In genomic region chr16:67157892-67158635, GRCh38 we compare ENCODE assay signal across 9 cellular contexts. TPM values are rescaled to one million over a fixed set of nuclear protein-coding genes. Genes with fewer than 3 reads are reported as not detected.
DNase-seq lines count a peak whose midpoint lies in the region; ATAC-seq and TF ChIP-seq lines count a peak whose summit lies in the region.
"Had no signal": no experiment of that assay in that cellular context is flagged by ENCODE, and none has a peak within 500 bp of the region (broad histone marks: within the 10 kb centered on the region; RNA-seq: fewer than 3 reads in every experiment).

No MANE protein-coding gene starts in this region.

- no peak overlapping the region for H2AFZ ChIP-seq in KMS-11 (ENCODE audit: low read depth)

- no peaks in the 10 kb centered on the region for H4K20me1 ChIP-seq in KMS-11 (ENCODE audit: insufficient read depth)

- H3K4me3 Mint-ChIP-seq in Caco-2 (ENCODE audit: unreplicated experiment) (peak overlapping the region; percentile 86), nephron (peak overlapping the region; percentile 73 to 86 (median 85))
- H3K4me3 Mint-ChIP-seq in activated naive CD8-positive, alpha-beta T cell treated with anti-CD3 and anti-CD28 coated beads, Interleukin-2, amount 10 ng/mL, durations not matched to agents 7 days and 5 days, result peak overlapping the region; percentile 93

- peak overlapping the region; percentile 98 for H3K4me2 ChIP-seq in KMS-11

- no peak overlapping the region; the same call in 1 of the 2 replicates for H3K9ac ChIP-seq in KMS-11
- H3K9ac ChIP-seq: parathyroid adenoma had no signal

- H3K27me3 Mint-ChIP-seq in Caco-2 (ENCODE audit: insufficient read depth, unreplicated experiment) (no peaks in the 10 kb centered on the region), nephron (ENCODE audit: low read depth) (peaks cover 94% of the 10 kb centered on the region)
- peaks cover 14% of the 10 kb centered on the region for H3K27me3 Mint-ChIP-seq in activated naive CD8-positive, alpha-beta T cell treated with anti-CD3 and anti-CD28 coated beads, Interleukin-2, amount 10 ng/mL, durations not matched to agents 7 days and 5 days

- peak overlapping the region; percentile 64; the same call in 1 of the 2 replicates for H3K27ac ChIP-seq in KMS-11

- BruUV-seq in Caco-2 (replicated peaks; lab: Mats Ljungman, UMichigan), result no TSS peak

- no peak for TF ChIP-seq CTCF in Caco-2 (IDR thresholded peaks at IDR 0.05; ENCODE audit: insufficient read depth in 1 of 2, low read depth in 1 of 2, low read length in 1 of 2, severe bottlenecking in 1 of 2, unreplicated experiment in 1 of 2)
- no peak for TF ChIP-seq CTCF in KMS-11 (conservative IDR thresholded peaks at IDR 0.05; ENCODE audit: low read depth, low read length)
- no peak for TF ChIP-seq CTCF in nephron (IDR thresholded peaks at IDR 0.05; ENCODE audit: unreplicated experiment in 3 of 3)

- POLR2A ChIA-PET in Caco-2 (lab: Charles Lee), result interaction anchor here (0.6 to 0.7 kb wide), 2 partner anchors 117 to 146 kb away, joined by 3 to 5 read pairs; no protein-coding TSS in a partner anchor
- POLR2A ChIA-PET in activated naive CD8-positive, alpha-beta T cell treated with anti-CD3 and anti-CD28 coated beads, Interleukin-2, amount 10 ng/mL, durations not matched to agents 7 days and 5 days (lab: Charles Lee), result interaction anchor here (0.6 to 4.2 kb wide), 14 partner anchors 7 to 636 kb away, joined by 3 to 28 read pairs (median 4); partner anchors contain the start of genes B3GNT9, CBFB, NOL3 and PHAF1

- no peaks in the 10 kb centered on the region for H3K27me3 ChIP-seq in Caco-2 (replicated peaks; ENCODE audit: control insufficient read depth, insufficient read depth, low read length)
- no peaks in the 10 kb centered on the region for H3K27me3 ChIP-seq in KMS-11 (ENCODE audit: insufficient read depth, low read depth)

- H3K4me1 ChIP-seq in Caco-2 (peaks cover 4% of the 10 kb centered on the region; the same call in 1 of the 2 replicates), KMS-11 (ENCODE audit: low read depth, poor library complexity, severe bottlenecking) (peaks cover 20% of the 10 kb centered on the region)

- H3K36me3 Mint-ChIP-seq in Caco-2 (ENCODE audit: insufficient read depth, unreplicated experiment) (peaks cover 13% of the 10 kb centered on the region), nephron (ENCODE audit: low read depth) (no peaks in the 10 kb centered on the region)
- H3K36me3 Mint-ChIP-seq in activated naive CD8-positive, alpha-beta T cell treated with anti-CD3 and anti-CD28 coated beads, Interleukin-2, amount 10 ng/mL, durations not matched to agents 7 days and 5 days, result peaks cover 20% of the 10 kb centered on the region

- CTCF ChIA-PET in Caco-2 (lab: Charles Lee), result interaction anchor here (1.0 to 3.6 kb wide), 3 partner anchors 12 to 140 kb away, joined by 3 to 43 read pairs (median 11); partner anchors contain the start of gene NOL3

- H3K4me3 ChIP-seq in Caco-2 (ENCODE audit: low read depth, low read length) (no peak overlapping the region), KMS-11 (IDR thresholded peaks at IDR 0.05; ENCODE audit: insufficient read depth, low read depth, low read length) (no peak overlapping the region)

- H3K9me3 Mint-ChIP-seq in Caco-2 (ENCODE audit: unreplicated experiment) (no peaks in the 10 kb centered on the region), nephron (no peaks in the 10 kb centered on the region)
- no peaks in the 10 kb centered on the region for H3K9me3 Mint-ChIP-seq in activated naive CD8-positive, alpha-beta T cell treated with anti-CD3 and anti-CD28 coated beads, Interleukin-2, amount 10 ng/mL, durations not matched to agents 7 days and 5 days

- H3K36me3 ChIP-seq in Caco-2 (ENCODE audit: control insufficient read depth, insufficient read depth, low read length) (no peaks in the 10 kb centered on the region), KMS-11 (ENCODE audit: insufficient read depth) (no peaks in the 10 kb centered on the region)

- H3K4me1 Mint-ChIP-seq in Caco-2 (ENCODE audit: low read depth, unreplicated experiment) (peaks cover 6% of the 10 kb centered on the region), nephron (peaks cover 19% of the 10 kb centered on the region)
- H3K4me1 Mint-ChIP-seq in activated naive CD8-positive, alpha-beta T cell treated with anti-CD3 and anti-CD28 coated beads, Interleukin-2, amount 10 ng/mL, durations not matched to agents 7 days and 5 days, result peaks cover 51% of the 10 kb centered on the region

- H3K27ac Mint-ChIP-seq in Caco-2 (ENCODE audit: unreplicated experiment) (peak overlapping the region; percentile 31), nephron (no peak overlapping the region)
- peak overlapping the region; percentile 92 for H3K27ac Mint-ChIP-seq in activated naive CD8-positive, alpha-beta T cell treated with anti-CD3 and anti-CD28 coated beads, Interleukin-2, amount 10 ng/mL, durations not matched to agents 7 days and 5 days

- ATAC-seq in activated naive CD8-positive, alpha-beta T cell treated with anti-CD3 and anti-CD28 coated beads, Interleukin-2, amount 10 ng/mL, durations not matched to agents 7 days and 5 days (ENCODE audit: low read depth), result no peak
- ATAC-seq in HG03469 (IDR thresholded peaks at IDR 0.05; ENCODE audit: unreplicated experiment), result no peak
- ATAC-seq in HG02678 (IDR thresholded peaks at IDR 0.05; ENCODE audit: unreplicated experiment), result no peak

- intact Hi-C loops in Caco-2 (cut with micrococcal nuclease; ENCODE audit: unreplicated experiment), result loop anchor here (2.0 kb wide), 1 partner anchor 211 kb away; no protein-coding TSS in a partner anchor

- DNase-seq in Caco-2 (no peak), COR-L47 (lab: John Stamatoyannopoulos, UW) (no peak)
- DNase-seq in activated naive CD8-positive, alpha-beta T cell treated with anti-CD3 and anti-CD28 coated beads, Interleukin-2, amount 10 ng/mL, durations not matched to agents 7 days and 5 days, result no peak
- DNase-seq: NCI-H1105 had no signal

- no peaks in the 10 kb centered on the region for H3K79me2 ChIP-seq in KMS-11 (ENCODE audit: insufficient read depth, low read depth)
- H3K79me2 ChIP-seq: parathyroid adenoma had no signal

- no peaks in the 10 kb centered on the region for H3K9me3 ChIP-seq in Caco-2

RNA-seq across cellular contexts. Expression of gene TRADD, which starts 1.6 kb away (rescaled TPM):
- 16.8 and 18.3 TPM in 2 replicates for total RNA-seq in Caco-2 (2022)
- 10 to 100 TPM; 77.3 to 81.7 TPM for total RNA-seq in activated naive CD8-positive, alpha-beta T cell treated with anti-CD3 and anti-CD28 coated beads, Interleukin-2, amount 10 ng/mL, durations not matched to agents 7 days and 5 days

RNA-seq across cellular contexts. Expression of gene FBXL8, which starts 1.7 kb away (rescaled TPM):
- total RNA-seq in Caco-2 (2022), result 27.6 and 31.5 TPM in 2 replicates
- 10 to 100 TPM; 34.1 to 41.3 TPM for total RNA-seq in activated naive CD8-positive, alpha-beta T cell treated with anti-CD3 and anti-CD28 coated beads, Interleukin-2, amount 10 ng/mL, durations not matched to agents 7 days and 5 days

RNA-seq across cellular contexts. Expression of gene HSF4, which starts 6.5 kb away (rescaled TPM):
- 39.4 and 52.0 TPM in 2 replicates for total RNA-seq in Caco-2 (2022)
- 10 to 100 TPM; 61.5 to 76.8 TPM for total RNA-seq in activated naive CD8-positive, alpha-beta T cell treated with anti-CD3 and anti-CD28 coated beads, Interleukin-2, amount 10 ng/mL, durations not matched to agents 7 days and 5 days

RNA-seq across cellular contexts. Expression of gene B3GNT9, which starts 7.3 kb away (rescaled TPM):
- 11.6 and 11.7 TPM in 2 replicates for total RNA-seq in Caco-2 (2022)
- total RNA-seq in activated naive CD8-positive, alpha-beta T cell treated with anti-CD3 and anti-CD28 coated beads, Interleukin-2, amount 10 ng/mL, durations not matched to agents 7 days and 5 days, result 10 to 100 TPM in 1 of 2 experiments, 1 to 10 TPM in 1; 9.0 to 10.1 TPM

RNA-seq across cellular contexts. Expression of gene NOL3, which starts 12.3 kb away (rescaled TPM):
- total RNA-seq in Caco-2 (2022), result 17.4 and 22.4 TPM in 2 replicates
- total RNA-seq in activated naive CD8-positive, alpha-beta T cell treated with anti-CD3 and anti-CD28 coated beads, Interleukin-2, amount 10 ng/mL, durations not matched to agents 7 days and 5 days, result 10 to 100 TPM; 17.7 to 18.6 TPM

Comparison
In these comparisons a context has a peak if more than half of its experiments do, and no peak if none do; other contexts are left out.
1. H3K27ac Mint-ChIP-seq: peak in Caco-2 (single experiment) and activated naive CD8-positive, alpha-beta T cell treated with anti-CD3 and anti-CD28 coated beads, Interleukin-2, amount 10 ng/mL, durations not matched to agents 7 days and 5 days (single experiment); none in nephron (0 of 3).
2. Peak in every context shown above with its lines, with median percentiles within 50 percentile points of each other: H3K4me3 Mint-ChIP-seq.